11 cellular contexts compared by ENCODE assay signal in the genomic region with DNA sequence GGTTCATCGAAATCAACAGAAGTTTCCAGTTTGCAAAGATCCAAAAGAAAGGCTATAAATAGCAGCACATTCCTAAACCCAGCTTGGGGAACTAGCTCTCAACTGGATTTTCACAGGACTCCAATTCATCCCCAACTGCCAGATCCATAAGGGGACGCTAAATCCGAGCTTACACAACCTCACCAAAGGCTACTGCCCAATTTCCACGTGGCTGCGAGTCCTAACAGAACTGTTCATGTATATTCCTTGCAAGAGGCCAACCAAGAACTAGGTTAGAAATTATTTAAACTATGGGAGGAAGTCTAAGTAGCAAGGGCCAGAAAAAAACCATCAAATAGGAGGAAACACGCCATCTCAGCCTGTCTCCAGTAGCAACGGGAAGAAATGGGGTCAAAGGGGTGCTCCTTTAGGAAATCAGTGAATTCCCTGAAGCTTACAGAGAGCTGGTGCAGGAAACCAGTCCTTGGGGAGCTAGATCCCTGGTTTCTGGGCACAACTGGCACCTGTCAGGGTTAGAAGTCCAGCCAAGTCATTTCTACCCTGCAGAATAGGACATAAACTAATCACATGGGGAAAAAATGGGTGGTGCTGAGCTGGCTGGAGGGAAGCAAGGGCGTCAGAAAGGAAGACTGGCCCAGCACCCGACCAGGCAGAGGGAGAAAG. TPM values are rescaled to one million over a fixed set of nuclear protein-coding genes. Genes with fewer than 3 reads are reported as not detected.
DNase-seq lines count a peak whose midpoint lies in the region; ATAC-seq, FAIRE-seq and TF ChIP-seq lines count a peak whose summit lies in the region.
"Had no signal": no experiment of that assay in that cellular context is flagged by ENCODE, and none has a peak within 500 bp of the region (broad histone marks: within the 10 kb centered on the region; RNA-seq: fewer than 3 reads in every experiment).

No MANE protein-coding gene starts in this region.

- no peaks in the 10 kb centered on the region for H3K9me1 ChIP-seq in K562 (ENCODE audit: control insufficient read depth, insufficient read depth, low read length)

- H3K79me1 ChIP-seq in trophoblast cell (ENCODE audit: low read length), result peaks cover 6% of the 10 kb centered on the region

- no peak overlapping the region for H2BK120ac ChIP-seq in trophoblast cell (ENCODE audit: insufficient read depth, low read length, poor library complexity)

- FAIRE-seq in K562 (lab: Jason Lieb, UNC), result no peak

- H4K12ac ChIP-seq in trophoblast cell (ENCODE audit: low read depth, low read length), result no peak overlapping the region

- no peak overlapping the region for H3K4me3 Mint-ChIP-seq in CD14-positive monocyte

- no peaks in the 10 kb centered on the region for H3K27me3 Mint-ChIP-seq in CD14-positive monocyte (ENCODE audit: low read depth in 3 of 3)

- BruUV-seq in K562 (replicated peaks; lab: Mats Ljungman, UMichigan), result no TSS peak

- no peak for DNase-seq in CD14-positive monocyte (ENCODE audit: low spot score)
- no peak for DNase-seq in K562 (ENCODE audit: extremely low read depth in 1 of 4, low spot score in 3 of 4)
- peak in 2 of 3 donors; percentile 20 to 37 for DNase-seq in right cardiac atrium
- DNase-seq in trophoblast cell, result no peak
- DNase-seq in GM20000 (ENCODE audit: low spot score), result no peak
- DNase-seq: activated CD4-positive, alpha-beta T cell treated with anti-CD3 and anti-CD28 coated beads, Interleukin-2, amount 50 U/mL, for 4 hours; stimulated activated CD4-positive, alpha-beta T cell treated with anti-CD3 and anti-CD28 coated beads, Interleukin-2, amount 100 ng/mL, for 24 hours had no signal

- intact Hi-C loops in CD14-positive monocyte (cut with micrococcal nuclease), result no loop called here
- intact Hi-C loops in K562 (cut with micrococcal nuclease), result no loop called here
- intact Hi-C loops in right cardiac atrium (cut with DNase I), result no loop called here

- ATAC-seq in K562 (no peak), right cardiac atrium (peak; percentile 33 to 75), GM21390 (IDR thresholded peaks at IDR 0.05; ENCODE audit: unreplicated experiment) (no peak), HG03442 (IDR thresholded peaks at IDR 0.05; ENCODE audit: unreplicated experiment) (no peak), HG02840 (IDR thresholded peaks at IDR 0.05; ENCODE audit: low FRiP score, unreplicated experiment) (no peak)

- H3K27ac ChIP-seq in K562 (ENCODE audit: extremely low read depth, low read depth, low read length) (no peak overlapping the region), right cardiac atrium (ENCODE audit: low read length) (peak overlapping the region; percentile 80), trophoblast cell (ENCODE audit: low read depth, low read length) (no peak overlapping the region)

- H3K4me3 ChIP-seq in K562 (no peak overlapping the region), right cardiac atrium (ENCODE audit: low read length) (no peak overlapping the region), trophoblast cell (ENCODE audit: low read depth, low read length) (no peak overlapping the region)
- H3K4me3 ChIP-seq: HAP-1 had no signal

- TF ChIP-seq CTCF in CD14-positive monocyte (IDR thresholded peaks at IDR 0.05), result no peak
- no peak for TF ChIP-seq CTCF in K562 (IDR thresholded peaks at IDR 0.05 in 2 of 3, conservative IDR thresholded peaks at IDR 0.05 in 1 of 3; ENCODE audit: insufficient read depth in 2 of 3, low read depth in 1 of 3, low read length in 3 of 3)
- TF ChIP-seq CTCF in GM20000 (IDR thresholded peaks at IDR 0.05; ENCODE audit: extremely low read depth, missing control alignments), result no peak

- CTCF ChIA-PET in K562 (lab: Yijun Ruan, JAX; ENCODE audit: low intra/inter-chr PET ratio), result no interaction called here

- H2AFZ ChIP-seq in K562 (ENCODE audit: low read depth, low read length), result no peak overlapping the region
- no peak overlapping the region for H2AFZ ChIP-seq in trophoblast cell (ENCODE audit: insufficient read depth, low read length, poor library complexity)

- H3K4ac ChIP-seq in trophoblast cell (ENCODE audit: low read depth, low read length), result peak overlapping the region; percentile 50

- H4K20me1 ChIP-seq in K562 (replicated peaks; ENCODE audit: control insufficient read depth, insufficient read depth, low read length), result no peaks in the 10 kb centered on the region; the same call in 1 of the 2 replicates

- H3K4me1 ChIP-seq in K562 (replicated peaks in 1 of 2; ENCODE audit: control insufficient read depth in 2 of 2, insufficient read depth in 2 of 2, low read length in 2 of 2) (no peaks in the 10 kb centered on the region; a peak in 1 of 5 replicates), right cardiac atrium (ENCODE audit: control insufficient read depth, insufficient read depth, low read length) (peaks cover 27% of the 10 kb centered on the region), trophoblast cell (ENCODE audit: control insufficient read depth in 1 of 2, insufficient read depth in 2 of 2, low read length in 2 of 2) (peaks cover 8 to 16% of the 10 kb centered on the region in 2 experiments)
- H3K4me1 ChIP-seq: HAP-1 had no signal

- H3K9me3 Mint-ChIP-seq in CD14-positive monocyte, result no peaks in the 10 kb centered on the region

- H3K79me2 ChIP-seq in K562 (ENCODE audit: control insufficient read depth, insufficient read depth, low read length), result no peaks in the 10 kb centered on the region
- peaks cover 2% of the 10 kb centered on the region for H3K79me2 ChIP-seq in trophoblast cell (ENCODE audit: control insufficient read depth, insufficient read depth, low read length, poor library complexity)

- 12% methylated on average over 9 of the region's 9 CpGs for WGBS in K562 (ENCODE audit: insufficient coverage, low coverage, missing lambda C conversion rate)
- WGBS in right cardiac atrium, result 39% methylated on average over 9 of the region's 9 CpGs
- WGBS in trophoblast cell (ENCODE audit: extremely low coverage, insufficient coverage, insufficient read length), result no CpG with 5 or more reads among the region's 9 CpGs

- H4K8ac ChIP-seq in trophoblast cell (ENCODE audit: low read depth, low read length), result no peak overlapping the region

- no peak overlapping the region for H3K4me2 ChIP-seq in K562 (ENCODE audit: insufficient read depth, low read length)
- H3K4me2 ChIP-seq in trophoblast cell (ENCODE audit: low read length), result no peak overlapping the region

- in situ Hi-C loops in K562 (cut with MboI), result no loop called here

- TF ChIP-seq POLR2A in K562 (conservative IDR thresholded peaks at IDR 0.05), result no peak

- H4K91ac ChIP-seq in trophoblast cell (ENCODE audit: low read depth, low read length), result no peak overlapping the region

- H2AK5ac ChIP-seq in trophoblast cell (ENCODE audit: low read length), result no peak overlapping the region

- no peak overlapping the region for H3K23ac ChIP-seq in trophoblast cell (ENCODE audit: low read length)

- TF ChIP-seq RAD21 in K562 (CRISPR knock-in tag; conservative IDR thresholded peaks at IDR 0.05 in 1 of 2, IDR thresholded peaks at IDR 0.05 in 1 of 2), result no peak

- H2BK5ac ChIP-seq in trophoblast cell (ENCODE audit: low read depth, low read length, poor library complexity), result no peak overlapping the region

- H3K9me3 ChIP-seq in K562 (replicated peaks; ENCODE audit: control insufficient read depth, insufficient read depth, low read depth, low read length), result no peaks in the 10 kb centered on the region
- no peaks in the 10 kb centered on the region for H3K9me3 ChIP-seq in right cardiac atrium (ENCODE audit: control insufficient read depth, low read length)
- no peaks in the 10 kb centered on the region for H3K9me3 ChIP-seq in trophoblast cell (ENCODE audit: insufficient read depth, low read depth, low read length)
- H3K9me3 ChIP-seq: HAP-1 had no signal

- peak overlapping the region; percentile 31 for H2BK12ac ChIP-seq in trophoblast cell (ENCODE audit: low read length)

- H3K14ac ChIP-seq in trophoblast cell (ENCODE audit: low read length), result no peak overlapping the region

- H3K36me3 ChIP-seq in K562 (ENCODE audit: control insufficient read depth, insufficient read depth, low read length) (no peaks in the 10 kb centered on the region), trophoblast cell (ENCODE audit: control insufficient read depth in 1 of 2, insufficient read depth in 2 of 2, low read length in 2 of 2) (no peaks in the 10 kb centered on the region)
- H3K36me3 ChIP-seq: HAP-1 had no signal

- H3K27me3 ChIP-seq in K562 (ENCODE audit: control insufficient read depth in 2 of 2, insufficient read depth in 2 of 2, low read length in 2 of 2) (peaks cover 0 to 4% of the 10 kb centered on the region in 2 experiments; a peak in 1 of 5 replicates), right cardiac atrium (ENCODE audit: control insufficient read depth, insufficient read depth) (no peaks in the 10 kb centered on the region), trophoblast cell (ENCODE audit: insufficient read depth, low read length) (no peaks in the 10 kb centered on the region)

- peaks cover 0 to 14% of the 10 kb centered on the region in 2 donors for H3K36me3 Mint-ChIP-seq in CD14-positive monocyte

- POLR2A ChIA-PET in K562 (lab: Yijun Ruan, JAX), result no interaction called here

- peaks cover 41% of the 10 kb centered on the region for H3K4me1 Mint-ChIP-seq in CD14-positive monocyte

- TF ChIP-seq EP300 in K562 (IDR thresholded peaks at IDR 0.05; ENCODE audit: low read length), result no peak

- peak overlapping the region in 5 of 7 donors; percentile 7 to 80 (median 54) for H3K27ac Mint-ChIP-seq in CD14-positive monocyte

- no peak overlapping the region for H3K9ac ChIP-seq in K562 (ENCODE audit: insufficient read depth in 1 of 2, low read depth in 2 of 2, low read length in 2 of 2)
- no peak overlapping the region for H3K9ac ChIP-seq in trophoblast cell (ENCODE audit: low read length)

- no peak overlapping the region for H3K18ac ChIP-seq in trophoblast cell (ENCODE audit: low read length)

RNA-seq across cellular contexts. Expression of gene RELL1, which starts 20.7 kb away (rescaled TPM):
- 10 to 100 TPM; 13.3 to 16.2 TPM for polyA plus RNA-seq in CD14-positive monocyte
- 2.9 and 3.0 TPM in 2 replicates for total RNA-seq in K562 (2011; cell fraction: chromatin; rRNA removed; ENCODE audit: low replicate concordance)
- 2.3 and 4.3 TPM in 2 replicates for total RNA-seq in K562 (2011; cell fraction: nucleolus; rRNA removed)
- 5.0 and 5.3 TPM in 2 replicates for total RNA-seq in K562 (2011; cell fraction: nucleoplasm; rRNA removed)
- 3.5 and 4.1 TPM in 2 replicates for total RNA-seq in K562 (2014; rRNA removed)
- total RNA-seq in K562 (2014; rRNA removed; fragmentation: Illumina TruSeq; extraction: Trizol), result 1.5 and 1.9 TPM in 2 replicates
- total RNA-seq in K562 (2015; rRNA removed; fragmentation: Illumina TruSeq; extraction: Trizol), result 1.8 and 2.0 TPM in 2 replicates
- total RNA-seq in K562 (2021), result 2.0 and 2.3 TPM in 2 replicates
- 0.75 and 1.2 TPM in 2 replicates for polyA plus RNA-seq in K562 (2011; rRNA removed)
- 0.73 and 1.2 TPM in 2 replicates for polyA plus RNA-seq in K562 (2011; cell fraction: cytosol; rRNA removed)
- 0.98 and 1.2 TPM in 2 replicates for polyA plus RNA-seq in K562 (2011; cell fraction: nucleus; rRNA removed)
- polyA plus RNA-seq in K562 (2012), result 0.48 TPM in 2 replicates
- 0.52 and 0.61 TPM in 2 replicates for polyA plus RNA-seq in K562 (2014; fragmentation: Illumina TruSeq; extraction: Trizol)
- under 1 TPM in 1 of 2 experiments, not detected in 1; 0.06 TPM for polyA plus RNA-seq in K562 (2014; fragmentation: Nextera tagmentation; extraction: Ambion mirVana)
- 1.4 and 1.8 TPM in 2 replicates for polyA plus RNA-seq in K562 (2014; rRNA removed)
- 3.3 and 3.4 TPM in 2 replicates for polyA minus RNA-seq in K562 (2011; rRNA and poly(A)+ RNA removed)
- 1.9 and 2.3 TPM in 2 replicates for polyA minus RNA-seq in K562 (2011; cell fraction: cytosol; rRNA and poly(A)+ RNA removed)
- polyA minus RNA-seq in K562 (2011; cell fraction: nucleus; rRNA and poly(A)+ RNA removed), result 1.1 and 1.2 TPM in 2 replicates
- 10 to 100 TPM; 14.4 to 31.1 (median 21.9) TPM for total RNA-seq in right cardiac atrium
- 2.1 TPM for polyA plus RNA-seq in right cardiac atrium
- polyA plus RNA-seq in trophoblast cell (2013), result 31.0 and 31.5 TPM in 2 replicates

Comparison
In these comparisons a context has a peak if more than half of its experiments do, and no peak if none do; other contexts are left out.
1. DNase-seq: peak in right cardiac atrium (2 of 3); none in CD14-positive monocyte (single experiment), K562 (0 of 4), trophoblast cell (0 of 2) and GM20000 (single experiment).
2. ATAC-seq: peak in right cardiac atrium (2 of 2); none in K562 (single experiment), GM21390 (single experiment), HG03442 (single experiment) and HG02840 (single experiment).